In the genomic region with DNA sequence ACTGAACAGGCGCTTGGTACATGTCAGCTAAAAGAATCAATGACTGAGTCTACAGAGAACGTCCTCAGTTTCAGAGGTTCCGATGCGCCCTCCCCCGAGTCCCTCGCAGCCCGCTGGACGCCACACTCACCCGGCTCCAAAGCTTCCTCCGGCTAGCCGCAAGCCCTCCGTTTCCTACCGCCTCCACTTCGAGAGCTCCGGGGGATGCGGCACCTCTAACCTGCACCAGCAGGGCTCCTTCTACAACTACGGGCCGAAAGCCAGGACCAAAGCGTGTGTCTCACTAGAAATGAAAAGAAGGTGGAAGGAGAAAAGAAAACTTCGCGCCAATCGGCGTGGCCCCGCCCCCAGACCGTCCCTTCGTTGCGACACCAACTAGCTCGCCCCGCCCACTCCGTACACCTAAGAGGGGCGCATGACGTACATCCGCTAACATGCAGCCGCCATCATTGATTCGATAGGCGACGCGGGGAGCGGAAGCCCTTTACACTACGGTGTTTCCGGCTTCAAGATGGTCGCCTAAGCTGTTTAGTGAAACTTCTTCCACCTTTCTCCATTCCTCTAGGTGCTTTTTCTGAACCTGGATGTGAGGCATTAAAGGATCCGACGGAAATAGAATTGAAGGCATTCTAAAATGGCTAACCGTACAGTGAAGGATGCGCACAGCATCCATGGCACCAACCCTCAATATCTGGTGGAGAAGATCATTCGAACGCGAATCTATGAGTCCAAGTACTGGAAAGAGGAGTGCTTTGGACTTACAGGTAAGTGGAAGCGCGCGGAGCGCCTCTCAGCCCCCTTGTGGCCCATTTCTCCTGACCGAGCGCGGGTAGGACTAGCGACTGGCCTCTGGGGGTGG, we compare ENCODE assay signal across 8 cellular contexts. TPM values are rescaled to one million over a fixed set of nuclear protein-coding genes. Genes with fewer than 3 reads are reported as not detected.
DNase-seq lines count a peak whose midpoint lies in the region; ATAC-seq and TF ChIP-seq lines count a peak whose summit lies in the region.

ORC1 (minus strand) TSS at position 308 of the 859 bp plus-strand sequence. CDS start 2,200 bp downstream, outside the sequence.
A gene with protein sequence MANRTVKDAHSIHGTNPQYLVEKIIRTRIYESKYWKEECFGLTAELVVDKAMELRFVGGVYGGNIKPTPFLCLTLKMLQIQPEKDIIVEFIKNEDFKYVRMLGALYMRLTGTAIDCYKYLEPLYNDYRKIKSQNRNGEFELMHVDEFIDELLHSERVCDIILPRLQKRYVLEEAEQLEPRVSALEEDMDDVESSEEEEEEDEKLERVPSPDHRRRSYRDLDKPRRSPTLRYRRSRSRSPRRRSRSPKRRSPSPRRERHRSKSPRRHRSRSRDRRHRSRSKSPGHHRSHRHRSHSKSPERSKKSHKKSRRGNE (plus strand): TSS at position 487 of the 859 bp plus-strand sequence. CDS start 148 bp downstream, at position 635.

- peaks cover 30% of the 10 kb centered on the region for H3K4me1 Mint-ChIP-seq in CD14-positive monocyte
- H3K4me1 Mint-ChIP-seq in activated CD4-positive, alpha-beta T cell treated with anti-CD3 and anti-CD28 coated beads, Interleukin-2, amount 10 ng/mL, durations not matched to agents 7 days and 5 days: peaks cover 63% of the 10 kb centered on the region

- peaks cover 27 to 49% of the 10 kb centered on the region in 2 donors for H3K36me3 Mint-ChIP-seq in CD14-positive monocyte
- H3K36me3 Mint-ChIP-seq in activated CD4-positive, alpha-beta T cell treated with anti-CD3 and anti-CD28 coated beads, Interleukin-2, amount 10 ng/mL, durations not matched to agents 7 days and 5 days (ENCODE audit: low read depth): peaks cover 59% of the 10 kb centered on the region

- TF ChIP-seq CTCF in CD14-positive monocyte (IDR thresholded peaks at IDR 0.05): peak; percentile 50

- H3K4me3 Mint-ChIP-seq in CD14-positive monocyte: peak within 1 kb of the TSS; percentile 100
- H3K4me3 Mint-ChIP-seq in activated CD4-positive, alpha-beta T cell treated with anti-CD3 and anti-CD28 coated beads, Interleukin-2, amount 10 ng/mL, durations not matched to agents 7 days and 5 days: peak within 1 kb of the TSS; percentile 99

- POLR2A ChIA-PET in activated CD4-positive, alpha-beta T cell treated with anti-CD3 and anti-CD28 coated beads, Interleukin-2, amount 10 ng/mL, durations not matched to agents 7 days and 5 days (lab: Charles Lee): interaction anchor here (0.5 to 1.6 kb wide), 6 partner anchors 20 to 922 kb away, joined by 3 to 9 read pairs (median 3); partner anchors contain the start of gene TUT4

- peak within 1 kb of the TSS; percentile 98 to 99 (median 98) for H3K27ac Mint-ChIP-seq in CD14-positive monocyte
- peak within 1 kb of the TSS; percentile 99 for H3K27ac Mint-ChIP-seq in activated CD4-positive, alpha-beta T cell treated with anti-CD3 and anti-CD28 coated beads, Interleukin-2, amount 10 ng/mL, durations not matched to agents 7 days and 5 days

- CTCF ChIA-PET in activated CD4-positive, alpha-beta T cell treated with anti-CD3 and anti-CD28 coated beads, Interleukin-2, amount 10 ng/mL, durations not matched to agents 7 days and 5 days (lab: Charles Lee): interaction anchor here (0.7 to 2.7 kb wide), 13 partner anchors 9 to 282 kb away, joined by 3 to 13 read pairs (median 5); partner anchors contain the start of gene CC2D1B

- ATAC-seq in GM19351 (IDR thresholded peaks at IDR 0.05; ENCODE audit: unreplicated experiment) (peak; percentile 87), HG03521 (IDR thresholded peaks at IDR 0.05; ENCODE audit: unreplicated experiment) (peak; percentile 93), left lobe of liver (peak; percentile 98)

- peaks cover 0 to 3% (median 0%) of the 10 kb centered on the region in 7 donors for H3K9me3 Mint-ChIP-seq in CD14-positive monocyte
- no peaks in the 10 kb centered on the region for H3K9me3 Mint-ChIP-seq in activated CD4-positive, alpha-beta T cell treated with anti-CD3 and anti-CD28 coated beads, Interleukin-2, amount 10 ng/mL, durations not matched to agents 7 days and 5 days

- H3K27me3 Mint-ChIP-seq in CD14-positive monocyte (ENCODE audit: low read depth in 3 of 3): peaks cover 0 to 1% (median 0%) of the 10 kb centered on the region in 3 donors
- H3K27me3 Mint-ChIP-seq in activated CD4-positive, alpha-beta T cell treated with anti-CD3 and anti-CD28 coated beads, Interleukin-2, amount 10 ng/mL, durations not matched to agents 7 days and 5 days: no peaks in the 10 kb centered on the region

- intact Hi-C loops in CD14-positive monocyte (cut with micrococcal nuclease): loop anchor here (1.0 to 10.0 kb wide), 7 partner anchors 39 to 530 kb away; partner anchors contain the start of genes NRDC (in 2 of the 2), BTF3L4 (in 1 of the 2), COA7 (in 1 of the 2) and TUT4 (in 1 of the 2)

- DNase-seq in CD14-positive monocyte (ENCODE audit: low spot score): peak; percentile 96
- peak; percentile 98 for DNase-seq in NCI-H69 (lab: John Stamatoyannopoulos, UW)
- peak; percentile 99 for DNase-seq in activated CD4-positive, alpha-beta T cell treated with anti-CD3 and anti-CD28 coated beads, Interleukin-2, amount 10 ng/mL, durations not matched to agents 7 days and 5 days
- DNase-seq in dedifferentiated amniotic fluid mesenchymal stem cell (ENCODE audit: extremely low spot score): peak; percentile 97
- peak; percentile 96 for DNase-seq in left lobe of liver (ENCODE audit: low spot score)
- peak; percentile 94 for DNase-seq in stimulated activated CD4-positive, alpha-beta T cell treated with anti-CD3 and anti-CD28 coated beads, Interleukin-2, amount 100 ng/mL, for 4 hours (ENCODE audit: low read depth)

RNA-seq across cellular contexts. Expression of gene ORC1, which starts in this region (rescaled TPM):
- polyA plus RNA-seq in CD14-positive monocyte: under 1 TPM in 1 of 2 donors, not detected in 1; 0.12 TPM
- 10 to 100 TPM; 30.3 to 36.7 TPM for total RNA-seq in activated CD4-positive, alpha-beta T cell treated with anti-CD3 and anti-CD28 coated beads, Interleukin-2, amount 10 ng/mL, durations not matched to agents 7 days and 5 days
- total RNA-seq in left lobe of liver: 0.38 TPM

RNA-seq across cellular contexts. Expression of the second gene that starts in this region (rescaled TPM):
- 10 to 100 TPM; 25.2 to 30.9 TPM for polyA plus RNA-seq in CD14-positive monocyte
- total RNA-seq in activated CD4-positive, alpha-beta T cell treated with anti-CD3 and anti-CD28 coated beads, Interleukin-2, amount 10 ng/mL, durations not matched to agents 7 days and 5 days: 100 to 1,000 TPM in 1 of 2 experiments, 10 to 100 TPM in 1; 98.1 to 103 TPM
- 11.8 TPM for total RNA-seq in left lobe of liver

Comparison
In these comparisons a context has a peak if more than half of its experiments do, and no peak if none do; other contexts are left out.
1. Peak in every context shown above with its lines: DNase-seq and ATAC-seq.
2. RNA of gene ORC1 (total RNA-seq): 30.3 to 36.7 TPM in activated CD4-positive, alpha-beta T cell treated with anti-CD3 and anti-CD28 coated beads, Interleukin-2, amount 10 ng/mL, durations not matched to agents 7 days and 5 days; 0.38 TPM in left lobe of liver (single experiment); every median in the first group is over 10 times any median in the second.